In the genomic region with DNA sequence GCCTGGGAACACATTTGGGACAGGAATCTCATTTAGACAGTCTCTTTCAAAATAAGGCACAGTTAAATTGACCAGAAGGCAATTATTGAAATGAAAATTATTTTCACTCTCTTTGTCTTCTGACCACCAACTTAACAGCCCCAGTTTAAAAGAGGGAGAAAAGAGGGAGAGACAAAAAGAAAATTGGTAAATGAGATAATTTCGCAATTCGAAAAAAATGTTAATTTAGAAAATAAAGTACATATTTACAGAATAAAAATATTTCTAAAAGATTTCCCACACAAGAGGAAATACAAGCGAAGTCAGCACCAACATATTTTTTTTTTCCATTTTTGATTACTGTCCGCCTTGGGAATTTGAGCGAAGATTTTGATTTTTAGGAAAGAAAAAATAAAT, we compare ENCODE assay signal across 20 cellular contexts. TPM values are rescaled to one million over a fixed set of nuclear protein-coding genes. Genes with fewer than 3 reads are reported as not detected.
DNase-seq lines count a peak whose midpoint lies in the region; ATAC-seq, FAIRE-seq and TF ChIP-seq lines count a peak whose summit lies in the region.
"Had no signal": no experiment of that assay in that cellular context is flagged by ENCODE, and none has a peak within 500 bp of the region (broad histone marks: within the 10 kb centered on the region; RNA-seq: fewer than 3 reads in every experiment).

No MANE protein-coding gene starts in this region.

- no peak overlapping the region for H2BK5ac ChIP-seq in mesendoderm (ENCODE audit: low read length)

- BruUV-seq in HepG2 (replicated peaks; lab: Mats Ljungman, UMichigan), result no TSS peak
- BruUV-seq in PC-9 (replicated peaks; lab: Mats Ljungman, UMichigan), result no TSS peak

- H3K4me3 ChIP-seq in HepG2 (replicated peaks in 1 of 3; ENCODE audit: insufficient read depth in 1 of 3, low read depth in 2 of 3, low read length in 3 of 3) (no peak overlapping the region), right lobe of liver (no peak overlapping the region), mesendoderm (ENCODE audit: low read length) (no peak overlapping the region), PC-9 (no peak overlapping the region)
- H3K4me3 ChIP-seq: vagina had no signal

- no peak overlapping the region for H2BK15ac ChIP-seq in mesendoderm (replicated peaks; ENCODE audit: low read depth)

- peaks cover 70% of the 10 kb centered on the region for H3K27me3 Mint-ChIP-seq in activated CD4-positive, alpha-beta memory T cell treated with anti-CD3 and anti-CD28 coated beads, Interleukin-2, amount 10 ng/mL, durations not matched to agents 7 days and 5 days

- POLR2A ChIA-PET in HepG2 (lab: Yijun Ruan, JAX), result interaction anchor here (0.9 kb wide), 1 partner anchor 91 kb away, joined by 4 read pairs; the partner anchor contains the start of gene OLA1
- POLR2A ChIA-PET in activated CD4-positive, alpha-beta memory T cell treated with anti-CD3 and anti-CD28 coated beads, Interleukin-2, amount 10 ng/mL, durations not matched to agents 7 days and 5 days (lab: Charles Lee), result interaction anchor here (0.8 kb wide), 1 partner anchor 9 kb away, joined by 4 read pairs; no protein-coding TSS in a partner anchor
- POLR2A ChIA-PET in PC-9 (lab: Charles Lee; ENCODE audit: unreplicated experiment), result no interaction called here

- CTCF ChIA-PET in HepG2 (lab: Yijun Ruan, JAX; ENCODE audit: low intra/inter-chr PET ratio, low total read pairs) (interaction anchor here (3.6 kb wide), 1 partner anchor 181 kb away, joined by 48 read pairs; no protein-coding TSS in a partner anchor), PC-9 (lab: Charles Lee) (no interaction called here)
- CTCF ChIA-PET in activated CD4-positive, alpha-beta memory T cell treated with anti-CD3 and anti-CD28 coated beads, Interleukin-2, amount 10 ng/mL, durations not matched to agents 7 days and 5 days (lab: Charles Lee), result no interaction called here

- H3K27ac ChIP-seq in HepG2 (ENCODE audit: extremely low read length, insufficient read depth, low read length), result no peak overlapping the region
- no peak overlapping the region for H3K27ac ChIP-seq in right lobe of liver
- H3K27ac ChIP-seq in mesendoderm (ENCODE audit: low read depth, low read length), result no peak overlapping the region
- H3K27ac ChIP-seq in PC-9, result no peak overlapping the region
- no peak overlapping the region for H3K27ac ChIP-seq in foreskin keratinocyte
- H3K27ac ChIP-seq: adrenal gland, vagina had no signal

- no peak overlapping the region for H2AK5ac ChIP-seq in mesendoderm (ENCODE audit: low read length)

- H2AFZ ChIP-seq in HepG2 (ENCODE audit: low read length), result no peak overlapping the region
- no peak overlapping the region for H2AFZ ChIP-seq in PC-9

- H3K4me1 Mint-ChIP-seq in activated CD4-positive, alpha-beta memory T cell treated with anti-CD3 and anti-CD28 coated beads, Interleukin-2, amount 10 ng/mL, durations not matched to agents 7 days and 5 days, result peaks cover 46% of the 10 kb centered on the region

- H3K18ac ChIP-seq in mesendoderm (ENCODE audit: low read length), result no peak overlapping the region

- H3K4me3 Mint-ChIP-seq in activated CD4-positive, alpha-beta memory T cell treated with anti-CD3 and anti-CD28 coated beads, Interleukin-2, amount 10 ng/mL, durations not matched to agents 7 days and 5 days, result no peak overlapping the region

- no peak for DNase-seq in HepG2 (ENCODE audit: low spot score)
- no peak for DNase-seq in right lobe of liver
- no peak for DNase-seq in activated CD4-positive, alpha-beta memory T cell treated with anti-CD3 and anti-CD28 coated beads, Interleukin-2, amount 10 ng/mL, durations not matched to agents 7 days and 5 days
- DNase-seq in mesendoderm, result no peak
- DNase-seq in PC-9, result no peak
- DNase-seq in foreskin keratinocyte, result no peak
- DNase-seq in cerebellum (ENCODE audit: low spot score), result no peak
- DNase-seq: adrenal gland; caudate nucleus; COR-L47; effector memory CD4-positive, alpha-beta T cell; hypothalamus; NCI-H446; SIG-M5; T-helper 9 cell had no signal

- no peak overlapping the region for H2BK120ac ChIP-seq in mesendoderm (ENCODE audit: low read depth, low read length)

- TF ChIP-seq POLR2A in HepG2 (IDR thresholded peaks at IDR 0.05; ENCODE audit: insufficient read depth in 1 of 2, low read depth in 2 of 2, low read length in 2 of 2), result no peak
- no peak for TF ChIP-seq POLR2A in right lobe of liver (IDR thresholded peaks at IDR 0.05)

- no peak for FAIRE-seq in HepG2 (lab: Jason Lieb, UNC)
- FAIRE-seq: GM12891 had no signal

- H3K56ac ChIP-seq in mesendoderm (ENCODE audit: low read length), result no peak overlapping the region

- TF ChIP-seq RAD21 in HepG2 (CRISPR knock-in tag; IDR thresholded peaks at IDR 0.05), result no peak

- intact Hi-C loops in HepG2 (cut with micrococcal nuclease; ENCODE audit: unreplicated experiment) (no loop called here), right lobe of liver (cut with DNase I) (no loop called here), PC-9 (cut with micrococcal nuclease; ENCODE audit: unreplicated experiment) (no loop called here)

- H3K36me3 ChIP-seq in HepG2 (replicated peaks in 1 of 2; ENCODE audit: control insufficient read depth in 1 of 2, insufficient read depth in 2 of 2, low read length in 2 of 2) (no peaks in the 10 kb centered on the region), right lobe of liver (no peaks in the 10 kb centered on the region), mesendoderm (ENCODE audit: control insufficient read depth, insufficient read depth, low read length) (no peaks in the 10 kb centered on the region), PC-9 (ENCODE audit: low read depth) (no peaks in the 10 kb centered on the region)
- H3K36me3 ChIP-seq: adrenal gland, vagina had no signal

- H3K27me3 ChIP-seq in HepG2 (ENCODE audit: control insufficient read depth in 1 of 2, insufficient read depth in 2 of 2, low read length in 2 of 2), result peaks cover 29 to 88% of the 10 kb centered on the region in 2 experiments; a peak in 4 of 5 replicates
- peaks cover 40 to 83% of the 10 kb centered on the region in 2 donors for H3K27me3 ChIP-seq in right lobe of liver
- H3K27me3 ChIP-seq in mesendoderm (ENCODE audit: insufficient read depth, low read length, poor library complexity), result peaks cover 17% of the 10 kb centered on the region
- no peaks in the 10 kb centered on the region for H3K27me3 ChIP-seq in PC-9 (ENCODE audit: insufficient read depth, low read depth)
- peaks cover 100% of the 10 kb centered on the region for H3K27me3 ChIP-seq in foreskin keratinocyte

- H3K79me2 ChIP-seq in HepG2 (ENCODE audit: insufficient read depth, low read length), result no peaks in the 10 kb centered on the region
- no peaks in the 10 kb centered on the region for H3K79me2 ChIP-seq in mesendoderm (ENCODE audit: control insufficient read depth, insufficient read depth, low read length)
- H3K79me2 ChIP-seq in PC-9 (ENCODE audit: low read depth), result no peaks in the 10 kb centered on the region

- H3K36me3 Mint-ChIP-seq in activated CD4-positive, alpha-beta memory T cell treated with anti-CD3 and anti-CD28 coated beads, Interleukin-2, amount 10 ng/mL, durations not matched to agents 7 days and 5 days (ENCODE audit: low read depth), result peaks cover 10% of the 10 kb centered on the region

- H3K4me1 ChIP-seq in HepG2 (ENCODE audit: insufficient read depth, low read length), result peaks cover 61% of the 10 kb centered on the region
- H3K4me1 ChIP-seq in right lobe of liver, result peaks cover 0 to 41% (median 3%) of the 10 kb centered on the region in 4 donors
- no peaks in the 10 kb centered on the region for H3K4me1 ChIP-seq in mesendoderm (ENCODE audit: control insufficient read depth, low read depth, low read length)
- H3K4me1 ChIP-seq in PC-9 (replicated peaks; ENCODE audit: insufficient read depth), result peaks cover under 1% of the 10 kb centered on the region; the same call in 1 of the 2 replicates
- peaks cover 7% of the 10 kb centered on the region for H3K4me1 ChIP-seq in foreskin keratinocyte

- no peaks in the 10 kb centered on the region for H3F3A ChIP-seq in PC-9 (ENCODE audit: insufficient read depth, low read depth)

- H3K9ac ChIP-seq in HepG2 (ENCODE audit: insufficient read depth, low read depth, low read length), result no peak overlapping the region
- H3K9ac ChIP-seq in mesendoderm (ENCODE audit: low read length), result no peak overlapping the region

- H3K9me3 ChIP-seq in HepG2 (ENCODE audit: low read length), result no peaks in the 10 kb centered on the region
- H3K9me3 ChIP-seq in right lobe of liver, result no peaks in the 10 kb centered on the region
- no peaks in the 10 kb centered on the region for H3K9me3 ChIP-seq in PC-9 (ENCODE audit: insufficient read depth, low read depth)
- H3K9me3 ChIP-seq: vagina had no signal

- in situ Hi-C loops in HepG2 (cut with HindIII; ENCODE audit: extremely low pct_ligation_motif_present, low pct_unique_long_range_greater_than_20kb), result no loop called here

- H3K4ac ChIP-seq in mesendoderm (ENCODE audit: low read depth, low read length), result no peak overlapping the region

- no peaks in the 10 kb centered on the region for H3K79me1 ChIP-seq in mesendoderm (ENCODE audit: low read length)

- no peak overlapping the region for H4K8ac ChIP-seq in mesendoderm (ENCODE audit: low read depth, low read length)

- TF ChIP-seq CTCF in HepG2 (CRISPR knock-in tag; IDR thresholded peaks at IDR 0.05) (no peak), right lobe of liver (IDR thresholded peaks at IDR 0.05) (no peak), PC-9 (conservative IDR thresholded peaks at IDR 0.05) (no peak), foreskin keratinocyte (conservative IDR thresholded peaks at IDR 0.05) (no peak)

- ATAC-seq in HepG2 (no peak), right lobe of liver (no peak), HG03521 (IDR thresholded peaks at IDR 0.05; ENCODE audit: unreplicated experiment) (no peak), foreskin keratinocyte (no peak)
- ATAC-seq: left lobe of liver had no signal

- no peaks in the 10 kb centered on the region for H3K9me3 Mint-ChIP-seq in activated CD4-positive, alpha-beta memory T cell treated with anti-CD3 and anti-CD28 coated beads, Interleukin-2, amount 10 ng/mL, durations not matched to agents 7 days and 5 days

- peak overlapping the region; percentile 26 for H3K27ac Mint-ChIP-seq in activated CD4-positive, alpha-beta memory T cell treated with anti-CD3 and anti-CD28 coated beads, Interleukin-2, amount 10 ng/mL, durations not matched to agents 7 days and 5 days

- H4K20me1 ChIP-seq in HepG2 (ENCODE audit: insufficient read depth, low read length) (peaks cover 3% of the 10 kb centered on the region; the same call in 1 of the 2 replicates), PC-9 (ENCODE audit: insufficient read depth) (no peaks in the 10 kb centered on the region)

- H3K23ac ChIP-seq in mesendoderm (ENCODE audit: low read length), result no peak overlapping the region

- TF ChIP-seq EP300 in HepG2 (IDR thresholded peaks at IDR 0.05; ENCODE audit: low read depth in 2 of 2, low read length in 2 of 2), result no peak
- TF ChIP-seq EP300 in HepG2 (CRISPR knock-in tag; IDR thresholded peaks at IDR 0.05; ENCODE audit: borderline replicate concordance), result no peak

- no peak overlapping the region for H4K5ac ChIP-seq in mesendoderm (ENCODE audit: low read length)

- H3K9me2 ChIP-seq in PC-9 (ENCODE audit: insufficient read depth), result no peaks in the 10 kb centered on the region

- H3K4me2 ChIP-seq in HepG2 (ENCODE audit: low read depth, low read length) (peak overlapping the region; percentile 78; the same call in 1 of the 2 replicates), mesendoderm (ENCODE audit: low read length) (peak overlapping the region; percentile 46), PC-9 (no peak overlapping the region)

- 71% methylated on average over 5 of the region's 5 CpGs for WGBS in HepG2 (ENCODE audit: low lambda C conversion rate)
- WGBS in right lobe of liver (ENCODE audit: insufficient coverage, low coverage, low lambda C conversion rate, missing lambda C conversion rate), result 15% methylated on average over 5 of the region's 5 CpGs
- WGBS in mesendoderm (ENCODE audit: extremely low coverage, insufficient coverage, low lambda C conversion rate), result no CpG with 5 or more reads among the region's 5 CpGs

RNA-seq across cellular contexts. Expression of gene SP9, which starts 4.8 kb away (rescaled TPM):
- total RNA-seq in HepG2 (2016; rRNA removed; fragmentation: Illumina TruSeq; extraction: Trizol) (not detected in 2 replicates), right lobe of liver (not detected), PC-9 (2021) (not detected in 2 replicates), foreskin keratinocyte (not detected in 2 replicates), cerebellum (0.09 TPM)
- not detected in 2 replicates for total RNA-seq in HepG2 (2016; cell fraction: cytosol; rRNA removed; fragmentation: Illumina TruSeq; extraction: Trizol; ENCODE audit: low read depth)
- total RNA-seq in HepG2 (2016; cell fraction: insoluble cytoplasmic fraction; rRNA removed; fragmentation: Illumina TruSeq; extraction: Trizol), result not detected in 2 replicates
- not detected in 2 replicates for total RNA-seq in HepG2 (2016; cell fraction: membrane; rRNA removed; fragmentation: Illumina TruSeq; extraction: Trizol)
- total RNA-seq in HepG2 (2016; cell fraction: nucleus; rRNA removed; fragmentation: Illumina TruSeq; extraction: Trizol), result not detected in 2 replicates
- polyA plus RNA-seq in HepG2 (2011; rRNA removed) (not detected in 2 replicates), foreskin keratinocyte (not detected in 2 replicates)
- not detected in 2 replicates for polyA plus RNA-seq in HepG2 (2011; cell fraction: cytosol; rRNA removed)
- polyA plus RNA-seq in HepG2 (2011; cell fraction: nucleus; rRNA removed), result not detected in 2 replicates
- polyA plus RNA-seq in HepG2 (2012), result 0.07 TPM in 1 of 2 replicates, not detected in the other
- not detected in 2 replicates for polyA plus RNA-seq in HepG2 (2016; cell fraction: cytosol; fragmentation: Illumina TruSeq; extraction: Trizol; ENCODE audit: low read depth)
- not detected in 2 replicates for polyA plus RNA-seq in HepG2 (2016; cell fraction: insoluble cytoplasmic fraction; fragmentation: Illumina TruSeq; extraction: Trizol; ENCODE audit: low read depth)
- not detected in 2 replicates for polyA plus RNA-seq in HepG2 (2016; cell fraction: membrane; fragmentation: Illumina TruSeq; extraction: Trizol; ENCODE audit: low read depth)
- polyA plus RNA-seq in HepG2 (2016; cell fraction: nucleus; fragmentation: Illumina TruSeq; extraction: Trizol; ENCODE audit: insufficient read depth, low read depth), result not detected in 2 replicates
- not detected in 2 replicates for polyA minus RNA-seq in HepG2 (2011; rRNA and poly(A)+ RNA removed; ENCODE audit: low replicate concordance)
- polyA minus RNA-seq in HepG2 (2011; cell fraction: cytosol; rRNA and poly(A)+ RNA removed), result not detected in 2 replicates
- not detected in 2 replicates for polyA minus RNA-seq in HepG2 (2011; cell fraction: nucleus; rRNA and poly(A)+ RNA removed)
- not detected for total RNA-seq in activated CD4-positive, alpha-beta memory T cell treated with anti-CD3 and anti-CD28 coated beads, Interleukin-2, amount 10 ng/mL, durations not matched to agents 7 days and 5 days
- polyA plus RNA-seq in mesendoderm (2013, experiment 1 of 2), result 0.08 TPM
- 0.15 TPM for polyA plus RNA-seq in mesendoderm (2013, experiment 2 of 2)
- total RNA-seq: adrenal gland, G401, left lobe of liver, vagina had no signal
- polyA plus RNA-seq: adrenal gland had no signal

RNA-seq across cellular contexts. Expression of gene SCRN3, which starts 56.0 kb away (rescaled TPM):
- total RNA-seq in HepG2 (2016; rRNA removed; fragmentation: Illumina TruSeq; extraction: Trizol), result 11.3 and 16.8 TPM in 2 replicates
- total RNA-seq in HepG2 (2016; cell fraction: cytosol; rRNA removed; fragmentation: Illumina TruSeq; extraction: Trizol; ENCODE audit: low read depth), result 2.9 and 3.7 TPM in 2 replicates
- total RNA-seq in HepG2 (2016; cell fraction: insoluble cytoplasmic fraction; rRNA removed; fragmentation: Illumina TruSeq; extraction: Trizol), result 11.1 and 20.2 TPM in 2 replicates
- total RNA-seq in HepG2 (2016; cell fraction: membrane; rRNA removed; fragmentation: Illumina TruSeq; extraction: Trizol), result 8.6 and 8.8 TPM in 2 replicates
- 8.6 and 8.8 TPM in 2 replicates for total RNA-seq in HepG2 (2016; cell fraction: nucleus; rRNA removed; fragmentation: Illumina TruSeq; extraction: Trizol)
- polyA plus RNA-seq in HepG2 (2011; rRNA removed), result 5.5 and 6.6 TPM in 2 replicates
- polyA plus RNA-seq in HepG2 (2011; cell fraction: cytosol; rRNA removed), result 4.3 and 5.4 TPM in 2 replicates
- 3.7 and 5.9 TPM in 2 replicates for polyA plus RNA-seq in HepG2 (2011; cell fraction: nucleus; rRNA removed)
- polyA plus RNA-seq in HepG2 (2012), result 8.0 and 12.9 TPM in 2 replicates
- polyA plus RNA-seq in HepG2 (2016; cell fraction: cytosol; fragmentation: Illumina TruSeq; extraction: Trizol; ENCODE audit: low read depth), result 2.4 and 3.1 TPM in 2 replicates
- 14.3 and 17.8 TPM in 2 replicates for polyA plus RNA-seq in HepG2 (2016; cell fraction: insoluble cytoplasmic fraction; fragmentation: Illumina TruSeq; extraction: Trizol; ENCODE audit: low read depth)
- 4.2 and 5.8 TPM in 2 replicates for polyA plus RNA-seq in HepG2 (2016; cell fraction: membrane; fragmentation: Illumina TruSeq; extraction: Trizol; ENCODE audit: low read depth)
- polyA plus RNA-seq in HepG2 (2016; cell fraction: nucleus; fragmentation: Illumina TruSeq; extraction: Trizol; ENCODE audit: insufficient read depth, low read depth), result 9.7 and 10.3 TPM in 2 replicates
- 3.5 and 3.7 TPM in 2 replicates for polyA minus RNA-seq in HepG2 (2011; rRNA and poly(A)+ RNA removed; ENCODE audit: low replicate concordance)
- 4.6 and 6.5 TPM in 2 replicates for polyA minus RNA-seq in HepG2 (2011; cell fraction: cytosol; rRNA and poly(A)+ RNA removed)
- 14.2 and 17.8 TPM in 2 replicates for polyA minus RNA-seq in HepG2 (2011; cell fraction: nucleus; rRNA and poly(A)+ RNA removed)
- 10 to 100 TPM; 13.9 to 21.1 (median 15.7) TPM for total RNA-seq in right lobe of liver
- 10 to 100 TPM; 15.3 to 18.4 TPM for total RNA-seq in activated CD4-positive, alpha-beta memory T cell treated with anti-CD3 and anti-CD28 coated beads, Interleukin-2, amount 10 ng/mL, durations not matched to agents 7 days and 5 days
- 5.0 TPM for polyA plus RNA-seq in mesendoderm (2013, experiment 1 of 2)
- 4.9 TPM for polyA plus RNA-seq in mesendoderm (2013, experiment 2 of 2)
- 26.9 and 28.7 TPM in 2 replicates for total RNA-seq in PC-9 (2021)
- total RNA-seq in foreskin keratinocyte, result 15.4 and 16.0 TPM in 2 replicates
- polyA plus RNA-seq in foreskin keratinocyte, result 6.5 and 9.0 TPM in 2 replicates
- 46.0 TPM for total RNA-seq in cerebellum
